Comparison of ENCODE assay signal across 13 cellular contexts in the genomic region with DNA sequence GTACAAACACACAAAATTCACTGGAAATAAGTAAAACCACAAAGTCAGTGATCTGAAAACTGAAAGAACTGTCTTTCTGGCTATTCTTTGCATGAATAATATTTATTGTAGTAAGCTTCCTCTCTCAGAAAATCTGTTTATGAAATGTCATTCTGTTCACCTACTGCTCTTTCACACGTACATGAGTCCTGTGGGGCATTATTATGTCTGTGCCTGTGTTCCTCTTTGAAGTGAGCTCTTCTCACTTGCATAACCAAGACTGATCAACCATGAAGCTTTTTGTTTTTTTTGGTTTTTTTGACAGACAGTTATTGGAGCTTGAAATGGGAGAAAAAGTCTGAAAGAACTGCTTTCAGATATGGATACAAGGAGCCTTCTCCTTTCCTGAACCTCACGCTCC.
DNase-seq lines count a peak whose midpoint lies in the region; ATAC-seq and TF ChIP-seq lines count a peak whose summit lies in the region.
"Had no signal": no experiment of that assay in that cellular context is flagged by ENCODE, and none has a peak within 500 bp of the region (broad histone marks: within the 10 kb centered on the region; RNA-seq: fewer than 3 reads in every experiment).

No MANE protein-coding gene starts in this region.

- intact Hi-C loops in activated CD4-positive, alpha-beta T cell treated with anti-CD3 and anti-CD28 coated beads for 36 hours (cut with DNase I, micrococcal nuclease): no loop called here
- intact Hi-C loops in psoas muscle (cut with DNase I): no loop called here

- ATAC-seq in activated CD4-positive, alpha-beta T cell treated with anti-CD3 and anti-CD28 coated beads for 36 hours: peak; percentile 84
- ATAC-seq in HG02610 (IDR thresholded peaks at IDR 0.05; ENCODE audit: unreplicated experiment) (peak; percentile 88), HG03460 (IDR thresholded peaks at IDR 0.05; ENCODE audit: unreplicated experiment) (peak; percentile 96), psoas muscle (no peak)
- ATAC-seq in stimulated activated memory B cell treated with anti-CD40 and anti-IgM and Interleukin-4, amounts not matched to agents 10 μg/mL and 1 μg/mL and 100 μg/mL, for 72 hours: peak; percentile 94
- ATAC-seq: lower lobe of right lung had no signal

- DNase-seq in activated CD4-positive, alpha-beta T cell treated with anti-CD3 and anti-CD28 coated beads for 36 hours: no peak
- no peak for DNase-seq in activated CD4-positive, alpha-beta T cell treated with anti-CD3 and anti-CD28 coated beads, Interleukin-2, amount 10 ng/mL, durations not matched to agents 7 days and 5 days
- DNase-seq in MV-4-11 (lab: John Stamatoyannopoulos, UW): no peak
- no peak for DNase-seq in psoas muscle
- DNase-seq in 8988T: no peak
- DNase-seq: activated CD4-positive, alpha-beta T cell treated with anti-CD3 and anti-CD28 coated beads, Interleukin-2, amount 50 U/mL, for 48 hours; lower lobe of right lung; NCI-H1930; stimulated activated CD8-positive, alpha-beta memory T cell treated with anti-CD3 and anti-CD28 coated beads, Interleukin-4, amount 100 ng/mL, for 48 hours had no signal

- peak overlapping the region; percentile 49 for H3K27ac Mint-ChIP-seq in activated CD4-positive, alpha-beta T cell treated with anti-CD3 and anti-CD28 coated beads for 36 hours
- H3K27ac Mint-ChIP-seq in activated CD4-positive, alpha-beta T cell treated with anti-CD3 and anti-CD28 coated beads, Interleukin-2, amount 10 ng/mL, durations not matched to agents 7 days and 5 days: no peak overlapping the region
- H3K27ac Mint-ChIP-seq in stimulated activated memory B cell treated with anti-CD40 and anti-IgM and Interleukin-4, amounts not matched to agents 10 μg/mL and 1 μg/mL and 100 μg/mL, for 72 hours: no peak overlapping the region

- no peaks in the 10 kb centered on the region for H3K27me3 Mint-ChIP-seq in activated CD4-positive, alpha-beta T cell treated with anti-CD3 and anti-CD28 coated beads for 36 hours
- no peaks in the 10 kb centered on the region for H3K27me3 Mint-ChIP-seq in activated CD4-positive, alpha-beta T cell treated with anti-CD3 and anti-CD28 coated beads, Interleukin-2, amount 10 ng/mL, durations not matched to agents 7 days and 5 days
- no peaks in the 10 kb centered on the region for H3K27me3 Mint-ChIP-seq in stimulated activated memory B cell treated with anti-CD40 and anti-IgM and Interleukin-4, amounts not matched to agents 10 μg/mL and 1 μg/mL and 100 μg/mL, for 72 hours

- H3K27ac ChIP-seq in psoas muscle: no peak overlapping the region
- H3K27ac ChIP-seq: breast epithelium, lower lobe of right lung had no signal

- no peaks in the 10 kb centered on the region for H3K27me3 ChIP-seq in psoas muscle (ENCODE audit: insufficient read depth in 3 of 3, low read length in 2 of 3)
- H3K27me3 ChIP-seq: breast epithelium had no signal

- peaks cover 23% of the 10 kb centered on the region for H3K4me1 Mint-ChIP-seq in activated CD4-positive, alpha-beta T cell treated with anti-CD3 and anti-CD28 coated beads for 36 hours
- H3K4me1 Mint-ChIP-seq in activated CD4-positive, alpha-beta T cell treated with anti-CD3 and anti-CD28 coated beads, Interleukin-2, amount 10 ng/mL, durations not matched to agents 7 days and 5 days: peaks cover 20% of the 10 kb centered on the region
- H3K4me1 Mint-ChIP-seq in stimulated activated memory B cell treated with anti-CD40 and anti-IgM and Interleukin-4, amounts not matched to agents 10 μg/mL and 1 μg/mL and 100 μg/mL, for 72 hours: peaks cover 13% of the 10 kb centered on the region

- CTCF ChIA-PET in activated CD4-positive, alpha-beta T cell treated with anti-CD3 and anti-CD28 coated beads for 36 hours (lab: Charles Lee): no interaction called here
- CTCF ChIA-PET in activated CD4-positive, alpha-beta T cell treated with anti-CD3 and anti-CD28 coated beads, Interleukin-2, amount 10 ng/mL, durations not matched to agents 7 days and 5 days (lab: Charles Lee): no interaction called here

- H3K9me3 Mint-ChIP-seq in activated CD4-positive, alpha-beta T cell treated with anti-CD3 and anti-CD28 coated beads for 36 hours (ENCODE audit: low read depth): no peaks in the 10 kb centered on the region
- H3K9me3 Mint-ChIP-seq in activated CD4-positive, alpha-beta T cell treated with anti-CD3 and anti-CD28 coated beads, Interleukin-2, amount 10 ng/mL, durations not matched to agents 7 days and 5 days: no peaks in the 10 kb centered on the region
- no peaks in the 10 kb centered on the region for H3K9me3 Mint-ChIP-seq in stimulated activated memory B cell treated with anti-CD40 and anti-IgM and Interleukin-4, amounts not matched to agents 10 μg/mL and 1 μg/mL and 100 μg/mL, for 72 hours

- 55 to 68% (median 67%) methylated on average over 2 of the region's 2 CpGs for WGBS in psoas muscle, 3 donors

- no peaks in the 10 kb centered on the region for H3K9me3 ChIP-seq in psoas muscle
- H3K9me3 ChIP-seq: breast epithelium, lower lobe of right lung had no signal

- H3K4me3 Mint-ChIP-seq in activated CD4-positive, alpha-beta T cell treated with anti-CD3 and anti-CD28 coated beads for 36 hours: no peak overlapping the region
- H3K4me3 Mint-ChIP-seq in activated CD4-positive, alpha-beta T cell treated with anti-CD3 and anti-CD28 coated beads, Interleukin-2, amount 10 ng/mL, durations not matched to agents 7 days and 5 days: no peak overlapping the region
- H3K4me3 Mint-ChIP-seq in stimulated activated memory B cell treated with anti-CD40 and anti-IgM and Interleukin-4, amounts not matched to agents 10 μg/mL and 1 μg/mL and 100 μg/mL, for 72 hours: no peak overlapping the region

- H3K4me1 ChIP-seq in psoas muscle: no peaks in the 10 kb centered on the region
- H3K4me1 ChIP-seq: breast epithelium, lower lobe of right lung had no signal

- no peaks in the 10 kb centered on the region for H3K36me3 ChIP-seq in psoas muscle (ENCODE audit: insufficient read depth in 1 of 2, low read depth in 1 of 2)
- H3K36me3 ChIP-seq: breast epithelium, lower lobe of right lung had no signal

- TF ChIP-seq CTCF in psoas muscle (IDR thresholded peaks at IDR 0.05): no peak

- H3K4me3 ChIP-seq in psoas muscle: no peak overlapping the region
- H3K4me3 ChIP-seq: breast epithelium, lower lobe of right lung had no signal

- POLR2A ChIA-PET in activated CD4-positive, alpha-beta T cell treated with anti-CD3 and anti-CD28 coated beads for 36 hours (lab: Charles Lee): interaction anchor here (1.2 kb wide), 1 partner anchor 18 kb away, joined by 3 read pairs; no protein-coding TSS in a partner anchor
- POLR2A ChIA-PET in activated CD4-positive, alpha-beta T cell treated with anti-CD3 and anti-CD28 coated beads, Interleukin-2, amount 10 ng/mL, durations not matched to agents 7 days and 5 days (lab: Charles Lee): no interaction called here

- no peaks in the 10 kb centered on the region for H3K36me3 Mint-ChIP-seq in activated CD4-positive, alpha-beta T cell treated with anti-CD3 and anti-CD28 coated beads for 36 hours (ENCODE audit: low read depth)
- H3K36me3 Mint-ChIP-seq in activated CD4-positive, alpha-beta T cell treated with anti-CD3 and anti-CD28 coated beads, Interleukin-2, amount 10 ng/mL, durations not matched to agents 7 days and 5 days (ENCODE audit: low read depth): no peaks in the 10 kb centered on the region
- no peaks in the 10 kb centered on the region for H3K36me3 Mint-ChIP-seq in stimulated activated memory B cell treated with anti-CD40 and anti-IgM and Interleukin-4, amounts not matched to agents 10 μg/mL and 1 μg/mL and 100 μg/mL, for 72 hours

Comparison
In these comparisons a context has a peak if more than half of its experiments do, and no peak if none do; other contexts are left out.
1. ATAC-seq: peak in activated CD4-positive, alpha-beta T cell treated with anti-CD3 and anti-CD28 coated beads for 36 hours (single experiment), HG02610 (single experiment), HG03460 (single experiment) and stimulated activated memory B cell treated with anti-CD40 and anti-IgM and Interleukin-4, amounts not matched to agents 10 μg/mL and 1 μg/mL and 100 μg/mL, for 72 hours (single experiment); none in psoas muscle (0 of 4).